Comparison of ENCODE assay signal across 2 cellular contexts in the genomic region with DNA sequence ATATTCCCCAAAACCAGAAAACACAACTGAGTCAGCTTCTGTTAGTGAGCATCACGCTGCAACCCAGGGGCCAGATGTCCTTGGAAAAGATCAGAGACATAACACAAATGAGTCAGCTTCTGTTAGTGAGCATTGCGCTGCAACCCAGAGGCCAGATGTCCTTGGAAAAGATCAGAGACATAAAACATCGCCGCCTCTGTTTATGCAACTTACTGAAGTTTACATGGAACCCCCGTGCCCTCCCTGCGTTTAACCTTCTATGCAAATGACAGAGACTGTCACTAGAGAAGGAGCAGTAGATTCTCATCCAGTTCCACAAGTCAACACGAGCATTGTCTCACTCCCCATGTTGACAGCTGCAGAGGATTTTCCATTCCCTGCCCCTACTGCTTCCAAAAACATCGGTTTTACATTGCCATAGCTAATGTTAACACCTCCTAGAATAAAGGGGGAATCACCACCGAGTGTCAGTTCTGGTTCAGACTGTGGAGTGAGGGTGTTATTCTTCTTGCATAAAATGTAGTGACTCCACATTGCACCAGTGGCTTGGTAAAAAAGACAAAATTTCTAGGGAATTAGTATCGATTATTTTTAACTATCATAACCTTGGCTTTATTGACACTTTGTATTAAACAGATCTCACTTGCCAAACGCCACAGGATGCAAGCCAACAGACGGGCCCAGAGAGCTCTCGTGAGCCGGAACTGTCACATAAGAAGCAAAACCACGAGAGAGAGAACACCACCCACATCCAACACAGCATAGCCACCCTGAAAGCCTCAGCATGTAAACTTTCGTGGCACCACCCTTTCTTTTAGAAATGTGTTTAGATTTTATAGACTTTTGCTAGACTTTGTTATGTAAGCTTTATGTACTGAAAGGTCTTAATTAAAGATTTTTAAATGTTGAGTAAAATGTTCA.
TF ChIP-seq lines count a peak whose summit lies in the region.

No MANE protein-coding gene starts in this region.

TF ChIP-seq in HCT116, 20 proteins besides CTCF, POLR2A, EP300 and RAD21:
- TF ChIP-seq, protein P1, sequence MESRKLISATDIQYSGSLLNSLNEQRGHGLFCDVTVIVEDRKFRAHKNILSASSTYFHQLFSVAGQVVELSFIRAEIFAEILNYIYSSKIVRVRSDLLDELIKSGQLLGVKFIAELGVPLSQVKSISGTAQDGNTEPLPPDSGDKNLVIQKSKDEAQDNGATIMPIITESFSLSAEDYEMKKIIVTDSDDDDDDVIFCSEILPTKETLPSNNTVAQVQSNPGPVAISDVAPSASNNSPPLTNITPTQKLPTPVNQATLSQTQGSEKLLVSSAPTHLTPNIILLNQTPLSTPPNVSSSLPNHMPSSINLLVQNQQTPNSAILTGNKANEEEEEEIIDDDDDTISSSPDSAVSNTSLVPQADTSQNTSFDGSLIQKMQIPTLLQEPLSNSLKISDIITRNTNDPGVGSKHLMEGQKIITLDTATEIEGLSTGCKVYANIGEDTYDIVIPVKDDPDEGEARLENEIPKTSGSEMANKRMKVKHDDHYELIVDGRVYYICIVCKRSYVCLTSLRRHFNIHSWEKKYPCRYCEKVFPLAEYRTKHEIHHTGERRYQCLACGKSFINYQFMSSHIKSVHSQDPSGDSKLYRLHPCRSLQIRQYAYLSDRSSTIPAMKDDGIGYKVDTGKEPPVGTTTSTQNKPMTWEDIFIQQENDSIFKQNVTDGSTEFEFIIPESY (IDR thresholded peaks at IDR 0.05; ENCODE audit: extremely low read depth, insufficient replicate concordance, low read length) = no peak
- TF ChIP-seq TCF7L2 (IDR thresholded peaks at IDR 0.05; ENCODE audit: borderline replicate concordance, extremely low read depth, insufficient read depth, insufficient read length) = peak; percentile 93

TF ChIP-seq in SK-N-SH treated with all-trans-retinoic acid at 6 μM for 48 hours, 23 proteins besides CTCF, POLR2A, EP300 and RAD21 (continued from another document):
- TF ChIP-seq, protein P2, sequence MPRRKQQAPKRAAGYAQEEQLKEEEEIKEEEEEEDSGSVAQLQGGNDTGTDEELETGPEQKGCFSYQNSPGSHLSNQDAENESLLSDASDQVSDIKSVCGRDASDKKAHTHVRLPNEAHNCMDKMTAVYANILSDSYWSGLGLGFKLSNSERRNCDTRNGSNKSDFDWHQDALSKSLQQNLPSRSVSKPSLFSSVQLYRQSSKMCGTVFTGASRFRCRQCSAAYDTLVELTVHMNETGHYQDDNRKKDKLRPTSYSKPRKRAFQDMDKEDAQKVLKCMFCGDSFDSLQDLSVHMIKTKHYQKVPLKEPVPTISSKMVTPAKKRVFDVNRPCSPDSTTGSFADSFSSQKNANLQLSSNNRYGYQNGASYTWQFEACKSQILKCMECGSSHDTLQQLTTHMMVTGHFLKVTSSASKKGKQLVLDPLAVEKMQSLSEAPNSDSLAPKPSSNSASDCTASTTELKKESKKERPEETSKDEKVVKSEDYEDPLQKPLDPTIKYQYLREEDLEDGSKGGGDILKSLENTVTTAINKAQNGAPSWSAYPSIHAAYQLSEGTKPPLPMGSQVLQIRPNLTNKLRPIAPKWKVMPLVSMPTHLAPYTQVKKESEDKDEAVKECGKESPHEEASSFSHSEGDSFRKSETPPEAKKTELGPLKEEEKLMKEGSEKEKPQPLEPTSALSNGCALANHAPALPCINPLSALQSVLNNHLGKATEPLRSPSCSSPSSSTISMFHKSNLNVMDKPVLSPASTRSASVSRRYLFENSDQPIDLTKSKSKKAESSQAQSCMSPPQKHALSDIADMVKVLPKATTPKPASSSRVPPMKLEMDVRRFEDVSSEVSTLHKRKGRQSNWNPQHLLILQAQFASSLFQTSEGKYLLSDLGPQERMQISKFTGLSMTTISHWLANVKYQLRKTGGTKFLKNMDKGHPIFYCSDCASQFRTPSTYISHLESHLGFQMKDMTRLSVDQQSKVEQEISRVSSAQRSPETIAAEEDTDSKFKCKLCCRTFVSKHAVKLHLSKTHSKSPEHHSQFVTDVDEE (CRISPR knock-in tag; IDR thresholded peaks at IDR 0.05) = no peak
- TF ChIP-seq ZNF8 (CRISPR knock-in tag; IDR thresholded peaks at IDR 0.05) (no peak), ZNF565 (CRISPR knock-in tag; conservative IDR thresholded peaks at IDR 0.05; ENCODE audit: low read depth) (no peak), ZFP30 (CRISPR knock-in tag; IDR thresholded peaks at IDR 0.05) (no peak), GLIS3 (CRISPR knock-in tag; IDR thresholded peaks at IDR 0.05) (no peak)
- TF ChIP-seq, protein P3, sequence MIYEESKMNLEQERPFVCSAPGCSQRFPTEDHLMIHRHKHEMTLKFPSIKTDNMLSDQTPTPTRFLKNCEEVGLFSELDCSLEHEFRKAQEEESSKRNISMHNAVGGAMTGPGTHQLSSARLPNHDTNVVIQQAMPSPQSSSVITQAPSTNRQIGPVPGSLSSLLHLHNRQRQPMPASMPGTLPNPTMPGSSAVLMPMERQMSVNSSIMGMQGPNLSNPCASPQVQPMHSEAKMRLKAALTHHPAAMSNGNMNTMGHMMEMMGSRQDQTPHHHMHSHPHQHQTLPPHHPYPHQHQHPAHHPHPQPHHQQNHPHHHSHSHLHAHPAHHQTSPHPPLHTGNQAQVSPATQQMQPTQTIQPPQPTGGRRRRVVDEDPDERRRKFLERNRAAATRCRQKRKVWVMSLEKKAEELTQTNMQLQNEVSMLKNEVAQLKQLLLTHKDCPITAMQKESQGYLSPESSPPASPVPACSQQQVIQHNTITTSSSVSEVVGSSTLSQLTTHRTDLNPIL (CRISPR knock-in tag; IDR thresholded peaks at IDR 0.05; ENCODE audit: low read depth) = no peak
